Comparison of ENCODE assay signal across 18 cellular contexts in the genomic region with DNA sequence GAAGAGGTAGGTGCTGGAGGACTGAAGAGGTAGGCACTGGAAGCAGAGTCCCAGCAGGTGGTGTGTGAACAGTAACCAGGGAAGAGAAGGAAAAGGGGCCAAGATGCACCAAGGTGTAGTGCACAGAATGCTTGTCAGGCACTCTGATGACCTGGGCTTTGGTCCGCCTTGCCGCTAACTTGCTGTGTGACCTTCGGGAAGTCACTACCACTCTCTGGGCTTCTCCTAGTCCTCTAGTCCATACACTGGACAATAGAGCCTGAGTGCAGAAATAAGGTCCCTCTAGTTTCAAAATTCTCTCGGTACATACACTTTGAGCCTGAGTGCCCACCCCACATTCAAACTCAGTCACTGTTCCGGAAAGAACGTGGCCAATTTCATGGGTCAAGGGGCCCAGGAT. TPM values are rescaled to one million over a fixed set of nuclear protein-coding genes. Genes with fewer than 3 reads are reported as not detected.
DNase-seq lines count a peak whose midpoint lies in the region; ATAC-seq and TF ChIP-seq lines count a peak whose summit lies in the region.
"Had no signal": no experiment of that assay in that cellular context is flagged by ENCODE, and none has a peak within 500 bp of the region (broad histone marks: within the 10 kb centered on the region; RNA-seq: fewer than 3 reads in every experiment).

No MANE protein-coding gene starts in this region.

- H3K27me3 ChIP-seq in hepatocyte = no peaks in the 10 kb centered on the region
- H3K27me3 ChIP-seq: esophagus squamous epithelium, uterus had no signal

- peak overlapping the region; percentile 85 for H3K27ac Mint-ChIP-seq in activated T-cell treated with anti-CD3 and anti-CD28 coated beads, Interleukin-2, amount 50 U/mL, for 24 hours
- H3K27ac Mint-ChIP-seq in WTC11 = peak overlapping the region; percentile 99
- H3K27ac Mint-ChIP-seq in stimulated activated naive CD8-positive, alpha-beta T cell treated with anti-CD3 and anti-CD28 coated beads, Interleukin-15, amount 100 ng/mL, for 72 hours = peak overlapping the region in 1 of 2 donors; percentile 28

- ATAC-seq in WTC11 (no peak), HG03457 (IDR thresholded peaks at IDR 0.05; ENCODE audit: unreplicated experiment) (no peak)
- no peak for ATAC-seq in stimulated activated naive CD8-positive, alpha-beta T cell treated with anti-CD3 and anti-CD28 coated beads, Interleukin-15, amount 100 ng/mL, for 72 hours
- ATAC-seq: Right ventricle myocardium inferior had no signal

- WGBS in hepatocyte (ENCODE audit: low lambda C conversion rate, missing lambda C conversion rate) = 96% methylated on average over 6 of the region's 6 CpGs

- H3K4me3 Mint-ChIP-seq in activated T-cell treated with anti-CD3 and anti-CD28 coated beads, Interleukin-2, amount 50 U/mL, for 24 hours = no peak overlapping the region
- H3K4me3 Mint-ChIP-seq in WTC11 = no peak overlapping the region
- peak overlapping the region; percentile 10 to 74 for H3K4me3 Mint-ChIP-seq in stimulated activated naive CD8-positive, alpha-beta T cell treated with anti-CD3 and anti-CD28 coated beads, Interleukin-15, amount 100 ng/mL, for 72 hours

- peak overlapping the region; percentile 87 for H3K27ac ChIP-seq in hepatocyte

- H3K9me2 ChIP-seq in hepatocyte (replicated peaks; ENCODE audit: insufficient read depth) = no peaks in the 10 kb centered on the region

- POLR2A ChIA-PET in WTC11 (lab: Charles Lee) (interaction anchor here (1.0 to 2.8 kb wide), 2 partner anchors 11 to 22 kb away, joined by 4 to 41 read pairs; a partner anchor contains a TSS), GM10248 (lab: Yijun Ruan, JAX) (interaction anchor here (1.0 kb wide), 1 partner anchor 20 kb away, joined by 3 read pairs; no protein-coding TSS in a partner anchor)

- peaks cover 95% of the 10 kb centered on the region for H3K79me2 ChIP-seq in hepatocyte

- no peak overlapping the region for H3K4me3 ChIP-seq in hepatocyte
- H3K4me3 ChIP-seq: esophagus squamous epithelium, uterus had no signal

- H4K20me1 ChIP-seq in hepatocyte (ENCODE audit: insufficient read depth, poor library complexity, severe bottlenecking) = peaks cover 80% of the 10 kb centered on the region

- H3K9me3 ChIP-seq in hepatocyte (ENCODE audit: low read depth) = no peaks in the 10 kb centered on the region
- H3K9me3 ChIP-seq: esophagus squamous epithelium, uterus had no signal

- H3K36me3 Mint-ChIP-seq in activated T-cell treated with anti-CD3 and anti-CD28 coated beads, Interleukin-2, amount 50 U/mL, for 24 hours (ENCODE audit: low read depth) = peaks cover 79% of the 10 kb centered on the region
- H3K36me3 Mint-ChIP-seq in WTC11 = peaks cover 4% of the 10 kb centered on the region; the same call in 1 of the 2 replicates

- CTCF ChIA-PET in WTC11 (lab: Charles Lee) = interaction anchor here (1.5 to 2.0 kb wide), 2 partner anchors 12 to 235 kb away, joined by 4 to 12 read pairs; no protein-coding TSS in a partner anchor
- CTCF ChIA-PET in GM10248 (lab: Yijun Ruan, JAX) = interaction anchor here (1.2 to 3.3 kb wide), 4 partner anchors 8 to 21 kb away, joined by 6 to 39 read pairs (median 10); no protein-coding TSS in a partner anchor

- no peaks in the 10 kb centered on the region for H3K9me3 Mint-ChIP-seq in activated T-cell treated with anti-CD3 and anti-CD28 coated beads, Interleukin-2, amount 50 U/mL, for 24 hours
- H3K9me3 Mint-ChIP-seq in WTC11 = no peaks in the 10 kb centered on the region
- no peaks in the 10 kb centered on the region for H3K9me3 Mint-ChIP-seq in stimulated activated naive CD8-positive, alpha-beta T cell treated with anti-CD3 and anti-CD28 coated beads, Interleukin-15, amount 100 ng/mL, for 72 hours

- peaks cover 97% of the 10 kb centered on the region for H3K4me1 Mint-ChIP-seq in activated T-cell treated with anti-CD3 and anti-CD28 coated beads, Interleukin-2, amount 50 U/mL, for 24 hours (ENCODE audit: low read depth)
- peaks cover 85% of the 10 kb centered on the region for H3K4me1 Mint-ChIP-seq in WTC11
- H3K4me1 Mint-ChIP-seq in stimulated activated naive CD8-positive, alpha-beta T cell treated with anti-CD3 and anti-CD28 coated beads, Interleukin-15, amount 100 ng/mL, for 72 hours = peaks cover 100% of the 10 kb centered on the region

- H3K27me3 Mint-ChIP-seq in activated T-cell treated with anti-CD3 and anti-CD28 coated beads, Interleukin-2, amount 50 U/mL, for 24 hours = no peaks in the 10 kb centered on the region
- H3K27me3 Mint-ChIP-seq in WTC11 (ENCODE audit: low read depth) = no peaks in the 10 kb centered on the region
- H3K27me3 Mint-ChIP-seq in stimulated activated naive CD8-positive, alpha-beta T cell treated with anti-CD3 and anti-CD28 coated beads, Interleukin-15, amount 100 ng/mL, for 72 hours = no peaks in the 10 kb centered on the region

- H3K4me2 ChIP-seq in hepatocyte = no peak overlapping the region

- H2AFZ ChIP-seq in hepatocyte = no peak overlapping the region

- peaks cover 35% of the 10 kb centered on the region for H3K4me1 ChIP-seq in hepatocyte (ENCODE audit: insufficient read depth)

- TF ChIP-seq CTCF in WTC11 (IDR thresholded peaks at IDR 0.05) (no peak), hepatocyte (IDR thresholded peaks at IDR 0.05; ENCODE audit: poor library complexity) (no peak), GM10248 (IDR thresholded peaks at IDR 0.05; ENCODE audit: control extremely low read depth, extremely low read depth, low read depth, missing control alignments) (no peak)

- no peaks in the 10 kb centered on the region for H3K36me3 ChIP-seq in hepatocyte (replicated peaks; ENCODE audit: insufficient read depth, low read depth)
- H3K36me3 ChIP-seq: esophagus squamous epithelium, uterus had no signal

- no peak for DNase-seq in activated T-cell treated with anti-CD3 and anti-CD28 coated beads, Interleukin-2, amount 50 U/mL, for 24 hours
- DNase-seq in activated T-cell treated with anti-CD3 and anti-CD28 coated beads for 4 hours (no peak), WTC11 (ENCODE audit: low spot score) (no peak), hepatocyte (ENCODE audit: low spot score) (no peak), GM10248 (ENCODE audit: extremely low spot score) (no peak), A172 (ENCODE audit: low spot score) (no peak)
- DNase-seq in stimulated activated naive CD8-positive, alpha-beta T cell treated with anti-CD3 and anti-CD28 coated beads, Interleukin-15, amount 100 ng/mL, for 72 hours = no peak
- DNase-seq: esophagus squamous epithelium; GDM1; HCEC 1CT; kidney glomerular epithelial cell; NCI-H1092 treated with DMSO at 0.1 percent for 48 hours; NCI-H2171; posterior cingulate gyrus; stimulated activated naive CD4-positive, alpha-beta T cell treated with Interleukin-2 at 50 U/mL for 16 hours; uterus had no signal

TF ChIP-seq in WTC11, 78 proteins besides CTCF, POLR2A, EP300 and RAD21 (continues in another document):
- TF ChIP-seq NR3C1 (CRISPR knock-in tag; conservative IDR thresholded peaks at IDR 0.05; ENCODE audit: low read depth) = no peak
- no peak for TF ChIP-seq NFYB (CRISPR knock-in tag; conservative IDR thresholded peaks at IDR 0.05; ENCODE audit: low read depth)
- TF ChIP-seq, protein P1, sequence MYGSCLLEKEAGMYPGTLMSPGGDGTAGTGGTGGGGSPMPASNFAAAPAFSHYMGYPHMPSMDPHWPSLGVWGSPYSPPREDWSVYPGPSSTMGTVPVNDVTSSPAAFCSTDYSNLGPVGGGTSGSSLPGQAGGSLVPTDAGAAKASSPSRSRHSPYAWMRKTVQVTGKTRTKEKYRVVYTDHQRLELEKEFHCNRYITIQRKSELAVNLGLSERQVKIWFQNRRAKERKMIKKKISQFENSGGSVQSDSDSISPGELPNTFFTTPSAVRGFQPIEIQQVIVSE (CRISPR knock-in tag; IDR thresholded peaks at IDR 0.05; ENCODE audit: borderline replicate concordance) = no peak
- TF ChIP-seq ESRRA (CRISPR knock-in tag; IDR thresholded peaks at IDR 0.05; ENCODE audit: borderline replicate concordance) = no peak
- TF ChIP-seq ZNF121 (CRISPR knock-in tag; IDR thresholded peaks at IDR 0.05) = no peak
- TF ChIP-seq, protein P2, sequence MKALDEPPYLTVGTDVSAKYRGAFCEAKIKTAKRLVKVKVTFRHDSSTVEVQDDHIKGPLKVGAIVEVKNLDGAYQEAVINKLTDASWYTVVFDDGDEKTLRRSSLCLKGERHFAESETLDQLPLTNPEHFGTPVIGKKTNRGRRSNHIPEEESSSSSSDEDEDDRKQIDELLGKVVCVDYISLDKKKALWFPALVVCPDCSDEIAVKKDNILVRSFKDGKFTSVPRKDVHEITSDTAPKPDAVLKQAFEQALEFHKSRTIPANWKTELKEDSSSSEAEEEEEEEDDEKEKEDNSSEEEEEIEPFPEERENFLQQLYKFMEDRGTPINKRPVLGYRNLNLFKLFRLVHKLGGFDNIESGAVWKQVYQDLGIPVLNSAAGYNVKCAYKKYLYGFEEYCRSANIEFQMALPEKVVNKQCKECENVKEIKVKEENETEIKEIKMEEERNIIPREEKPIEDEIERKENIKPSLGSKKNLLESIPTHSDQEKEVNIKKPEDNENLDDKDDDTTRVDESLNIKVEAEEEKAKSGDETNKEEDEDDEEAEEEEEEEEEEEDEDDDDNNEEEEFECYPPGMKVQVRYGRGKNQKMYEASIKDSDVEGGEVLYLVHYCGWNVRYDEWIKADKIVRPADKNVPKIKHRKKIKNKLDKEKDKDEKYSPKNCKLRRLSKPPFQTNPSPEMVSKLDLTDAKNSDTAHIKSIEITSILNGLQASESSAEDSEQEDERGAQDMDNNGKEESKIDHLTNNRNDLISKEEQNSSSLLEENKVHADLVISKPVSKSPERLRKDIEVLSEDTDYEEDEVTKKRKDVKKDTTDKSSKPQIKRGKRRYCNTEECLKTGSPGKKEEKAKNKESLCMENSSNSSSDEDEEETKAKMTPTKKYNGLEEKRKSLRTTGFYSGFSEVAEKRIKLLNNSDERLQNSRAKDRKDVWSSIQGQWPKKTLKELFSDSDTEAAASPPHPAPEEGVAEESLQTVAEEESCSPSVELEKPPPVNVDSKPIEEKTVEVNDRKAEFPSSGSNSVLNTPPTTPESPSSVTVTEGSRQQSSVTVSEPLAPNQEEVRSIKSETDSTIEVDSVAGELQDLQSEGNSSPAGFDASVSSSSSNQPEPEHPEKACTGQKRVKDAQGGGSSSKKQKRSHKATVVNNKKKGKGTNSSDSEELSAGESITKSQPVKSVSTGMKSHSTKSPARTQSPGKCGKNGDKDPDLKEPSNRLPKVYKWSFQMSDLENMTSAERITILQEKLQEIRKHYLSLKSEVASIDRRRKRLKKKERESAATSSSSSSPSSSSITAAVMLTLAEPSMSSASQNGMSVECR (CRISPR knock-in tag; IDR thresholded peaks at IDR 0.05; ENCODE audit: borderline replicate concordance) = no peak
- TF ChIP-seq CREM (CRISPR knock-in tag; IDR thresholded peaks at IDR 0.05) = no peak

RNA-seq across cellular contexts. Expression of a gene that starts 24.1 kb away (rescaled TPM):
- 232 to 253 TPM (median 242 TPM) in 3 replicates for total RNA-seq in WTC11 (2021)
- total RNA-seq in hepatocyte = 59.4 and 81.8 TPM in 2 replicates
- 114 and 120 TPM in 2 replicates for polyA plus RNA-seq in hepatocyte
- 70.4 and 72.6 TPM in 2 replicates for total RNA-seq in A172 (2014; rRNA removed; shearing (Covaris generic))

Comparison
In these comparisons a context has a peak if more than half of its experiments do, and no peak if none do; other contexts are left out.
1. H3K4me3 Mint-ChIP-seq: peak in stimulated activated naive CD8-positive, alpha-beta T cell treated with anti-CD3 and anti-CD28 coated beads, Interleukin-15, amount 100 ng/mL, for 72 hours (2 of 2); none in activated T-cell treated with anti-CD3 and anti-CD28 coated beads, Interleukin-2, amount 50 U/mL, for 24 hours (single experiment) and WTC11 (single experiment).